In the genomic region with DNA sequence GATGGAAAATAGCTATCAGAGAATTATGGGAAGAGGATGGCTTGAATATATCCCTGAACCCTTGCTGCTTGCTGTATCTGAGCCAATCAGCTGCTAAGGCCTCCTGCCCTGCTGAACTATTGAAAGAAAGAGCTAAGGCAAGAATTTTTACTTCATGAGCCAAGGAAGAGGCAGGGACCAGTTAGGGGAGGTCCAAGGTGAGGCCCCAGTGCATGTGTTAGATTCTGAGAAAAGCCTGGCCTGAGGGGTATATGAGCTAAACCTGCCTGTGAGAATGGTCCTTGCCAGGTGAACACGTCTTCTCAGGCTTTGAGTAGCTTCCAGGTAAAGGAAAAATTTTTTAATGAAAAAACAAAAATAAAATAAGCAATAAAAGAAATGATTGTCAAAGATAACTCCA, we compare ENCODE assay signal across 15 cellular contexts.
DNase-seq lines count a peak whose midpoint lies in the region; ATAC-seq and TF ChIP-seq lines count a peak whose summit lies in the region.
"Had no signal": no experiment of that assay in that cellular context is flagged by ENCODE, and none has a peak within 500 bp of the region (broad histone marks: within the 10 kb centered on the region; RNA-seq: fewer than 3 reads in every experiment).

No MANE protein-coding gene starts in this region.

- H3K36me3 Mint-ChIP-seq in WTC11 = no peaks in the 10 kb centered on the region
- no peaks in the 10 kb centered on the region for H3K36me3 Mint-ChIP-seq in stimulated activated effector memory CD8-positive, alpha-beta T cell treated with anti-CD3 and anti-CD28 coated beads, Interleukin-12 subunit alpha, Interleukin-12 subunit beta, amount 100 ng/mL, for 72 hours
- H3K36me3 Mint-ChIP-seq in activated naive CD4-positive, alpha-beta T cell treated with anti-CD3 and anti-CD28 coated beads, Interleukin-2, amount 50 U/mL, for 72 hours = no peaks in the 10 kb centered on the region
- H3K36me3 Mint-ChIP-seq: CD14-positive monocyte; CD8-positive, alpha-beta memory T cell had no signal

- CTCF ChIA-PET in WTC11 (lab: Charles Lee) = interaction anchor here (1.4 kb wide), 1 partner anchor 37 kb away, joined by 5 read pairs; no protein-coding TSS in a partner anchor

- no peak overlapping the region for H3K4me3 Mint-ChIP-seq in WTC11
- no peak overlapping the region for H3K4me3 Mint-ChIP-seq in stimulated activated effector memory CD8-positive, alpha-beta T cell treated with anti-CD3 and anti-CD28 coated beads, Interleukin-12 subunit alpha, Interleukin-12 subunit beta, amount 100 ng/mL, for 72 hours
- H3K4me3 Mint-ChIP-seq: CD14-positive monocyte; CD8-positive, alpha-beta memory T cell had no signal

- peak overlapping the region; percentile 8; the same call in 1 of the 2 replicates for H3K27ac Mint-ChIP-seq in WTC11
- no peak overlapping the region for H3K27ac Mint-ChIP-seq in stimulated activated effector memory CD8-positive, alpha-beta T cell treated with anti-CD3 and anti-CD28 coated beads, Interleukin-12 subunit alpha, Interleukin-12 subunit beta, amount 100 ng/mL, for 72 hours
- H3K27ac Mint-ChIP-seq in activated naive CD4-positive, alpha-beta T cell treated with anti-CD3 and anti-CD28 coated beads, Interleukin-2, amount 50 U/mL, for 72 hours = no peak overlapping the region
- H3K27ac Mint-ChIP-seq: CD14-positive monocyte; CD8-positive, alpha-beta memory T cell had no signal

- DNase-seq in DMS53 (lab: John Stamatoyannopoulos, UW) (peak; percentile 32), DMS53 treated with DMSO at 0.1 percent for 48 hours (lab: John Stamatoyannopoulos, UW; ENCODE audit: unreplicated experiment) (no peak), WTC11 (ENCODE audit: low spot score) (no peak), islet precursor cell (peak; percentile 66)
- no peak for DNase-seq in stimulated activated effector memory CD8-positive, alpha-beta T cell treated with anti-CD3 and anti-CD28 coated beads, Interleukin-12 subunit alpha, Interleukin-12 subunit beta, amount 100 ng/mL, for 72 hours (ENCODE audit: low spot score in 2 of 2)
- no peak for DNase-seq in activated naive CD4-positive, alpha-beta T cell treated with anti-CD3 and anti-CD28 coated beads, Interleukin-2, amount 50 U/mL, for 72 hours (ENCODE audit: low spot score in 2 of 2)
- DNase-seq: BE2C; CD8-positive, alpha-beta memory T cell; H7; Kasumi-1; NCI-H1092 treated with DMSO at 0.1 percent for 48 hours; NCI-H187 treated with DMSO at 0.1 percent for 48 hours had no signal

- peak; percentile 78 for ATAC-seq in WTC11
- ATAC-seq in HG02970 (IDR thresholded peaks at IDR 0.05; ENCODE audit: low FRiP score, unreplicated experiment) = no peak
- ATAC-seq in stimulated activated effector memory CD8-positive, alpha-beta T cell treated with anti-CD3 and anti-CD28 coated beads, Interleukin-12 subunit alpha, Interleukin-12 subunit beta, amount 100 ng/mL, for 72 hours = no peak
- no peak for ATAC-seq in activated naive CD4-positive, alpha-beta T cell treated with anti-CD3 and anti-CD28 coated beads, Interleukin-2, amount 50 U/mL, for 72 hours
- ATAC-seq: HepG2 had no signal

- POLR2A ChIA-PET in WTC11 (lab: Charles Lee) = no interaction called here

- H3K9me3 Mint-ChIP-seq in WTC11 = no peaks in the 10 kb centered on the region
- H3K9me3 Mint-ChIP-seq in stimulated activated effector memory CD8-positive, alpha-beta T cell treated with anti-CD3 and anti-CD28 coated beads, Interleukin-12 subunit alpha, Interleukin-12 subunit beta, amount 100 ng/mL, for 72 hours = peaks cover 3% of the 10 kb centered on the region
- H3K9me3 Mint-ChIP-seq in activated naive CD4-positive, alpha-beta T cell treated with anti-CD3 and anti-CD28 coated beads, Interleukin-2, amount 50 U/mL, for 72 hours = peaks cover 4% of the 10 kb centered on the region in 2 donors
- H3K9me3 Mint-ChIP-seq: CD14-positive monocyte had no signal

- peaks cover 39% of the 10 kb centered on the region for H3K4me1 Mint-ChIP-seq in WTC11
- no peaks in the 10 kb centered on the region for H3K4me1 Mint-ChIP-seq in stimulated activated effector memory CD8-positive, alpha-beta T cell treated with anti-CD3 and anti-CD28 coated beads, Interleukin-12 subunit alpha, Interleukin-12 subunit beta, amount 100 ng/mL, for 72 hours
- H3K4me1 Mint-ChIP-seq: CD14-positive monocyte; CD8-positive, alpha-beta memory T cell had no signal

- no peak for TF ChIP-seq CTCF in WTC11 (IDR thresholded peaks at IDR 0.05)

- no peaks in the 10 kb centered on the region for H3K27me3 Mint-ChIP-seq in WTC11 (ENCODE audit: low read depth)
- H3K27me3 Mint-ChIP-seq: CD8-positive, alpha-beta memory T cell had no signal

TF ChIP-seq in WTC11, 78 proteins besides CTCF, POLR2A, EP300 and RAD21 (continues in another document):
- TF ChIP-seq, protein P1, sequence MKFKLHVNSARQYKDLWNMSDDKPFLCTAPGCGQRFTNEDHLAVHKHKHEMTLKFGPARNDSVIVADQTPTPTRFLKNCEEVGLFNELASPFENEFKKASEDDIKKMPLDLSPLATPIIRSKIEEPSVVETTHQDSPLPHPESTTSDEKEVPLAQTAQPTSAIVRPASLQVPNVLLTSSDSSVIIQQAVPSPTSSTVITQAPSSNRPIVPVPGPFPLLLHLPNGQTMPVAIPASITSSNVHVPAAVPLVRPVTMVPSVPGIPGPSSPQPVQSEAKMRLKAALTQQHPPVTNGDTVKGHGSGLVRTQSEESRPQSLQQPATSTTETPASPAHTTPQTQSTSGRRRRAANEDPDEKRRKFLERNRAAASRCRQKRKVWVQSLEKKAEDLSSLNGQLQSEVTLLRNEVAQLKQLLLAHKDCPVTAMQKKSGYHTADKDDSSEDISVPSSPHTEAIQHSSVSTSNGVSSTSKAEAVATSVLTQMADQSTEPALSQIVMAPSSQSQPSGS (CRISPR knock-in tag; IDR thresholded peaks at IDR 0.05; ENCODE audit: borderline replicate concordance, low read depth) = no peak
- no peak for TF ChIP-seq SMAD3 (CRISPR knock-in tag; IDR thresholded peaks at IDR 0.05; ENCODE audit: borderline replicate concordance)
- TF ChIP-seq, protein P2, sequence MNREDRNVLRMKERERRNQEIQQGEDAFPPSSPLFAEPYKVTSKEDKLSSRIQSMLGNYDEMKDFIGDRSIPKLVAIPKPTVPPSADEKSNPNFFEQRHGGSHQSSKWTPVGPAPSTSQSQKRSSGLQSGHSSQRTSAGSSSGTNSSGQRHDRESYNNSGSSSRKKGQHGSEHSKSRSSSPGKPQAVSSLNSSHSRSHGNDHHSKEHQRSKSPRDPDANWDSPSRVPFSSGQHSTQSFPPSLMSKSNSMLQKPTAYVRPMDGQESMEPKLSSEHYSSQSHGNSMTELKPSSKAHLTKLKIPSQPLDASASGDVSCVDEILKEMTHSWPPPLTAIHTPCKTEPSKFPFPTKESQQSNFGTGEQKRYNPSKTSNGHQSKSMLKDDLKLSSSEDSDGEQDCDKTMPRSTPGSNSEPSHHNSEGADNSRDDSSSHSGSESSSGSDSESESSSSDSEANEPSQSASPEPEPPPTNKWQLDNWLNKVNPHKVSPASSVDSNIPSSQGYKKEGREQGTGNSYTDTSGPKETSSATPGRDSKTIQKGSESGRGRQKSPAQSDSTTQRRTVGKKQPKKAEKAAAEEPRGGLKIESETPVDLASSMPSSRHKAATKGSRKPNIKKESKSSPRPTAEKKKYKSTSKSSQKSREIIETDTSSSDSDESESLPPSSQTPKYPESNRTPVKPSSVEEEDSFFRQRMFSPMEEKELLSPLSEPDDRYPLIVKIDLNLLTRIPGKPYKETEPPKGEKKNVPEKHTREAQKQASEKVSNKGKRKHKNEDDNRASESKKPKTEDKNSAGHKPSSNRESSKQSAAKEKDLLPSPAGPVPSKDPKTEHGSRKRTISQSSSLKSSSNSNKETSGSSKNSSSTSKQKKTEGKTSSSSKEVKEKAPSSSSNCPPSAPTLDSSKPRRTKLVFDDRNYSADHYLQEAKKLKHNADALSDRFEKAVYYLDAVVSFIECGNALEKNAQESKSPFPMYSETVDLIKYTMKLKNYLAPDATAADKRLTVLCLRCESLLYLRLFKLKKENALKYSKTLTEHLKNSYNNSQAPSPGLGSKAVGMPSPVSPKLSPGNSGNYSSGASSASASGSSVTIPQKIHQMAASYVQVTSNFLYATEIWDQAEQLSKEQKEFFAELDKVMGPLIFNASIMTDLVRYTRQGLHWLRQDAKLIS (CRISPR knock-in tag; IDR thresholded peaks at IDR 0.05; ENCODE audit: borderline replicate concordance) = no peak
- no peak for TF ChIP-seq ATF1 (CRISPR knock-in tag; IDR thresholded peaks at IDR 0.05)
- TF ChIP-seq, protein P3, sequence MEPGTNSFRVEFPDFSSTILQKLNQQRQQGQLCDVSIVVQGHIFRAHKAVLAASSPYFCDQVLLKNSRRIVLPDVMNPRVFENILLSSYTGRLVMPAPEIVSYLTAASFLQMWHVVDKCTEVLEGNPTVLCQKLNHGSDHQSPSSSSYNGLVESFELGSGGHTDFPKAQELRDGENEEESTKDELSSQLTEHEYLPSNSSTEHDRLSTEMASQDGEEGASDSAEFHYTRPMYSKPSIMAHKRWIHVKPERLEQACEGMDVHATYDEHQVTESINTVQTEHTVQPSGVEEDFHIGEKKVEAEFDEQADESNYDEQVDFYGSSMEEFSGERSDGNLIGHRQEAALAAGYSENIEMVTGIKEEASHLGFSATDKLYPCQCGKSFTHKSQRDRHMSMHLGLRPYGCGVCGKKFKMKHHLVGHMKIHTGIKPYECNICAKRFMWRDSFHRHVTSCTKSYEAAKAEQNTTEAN (CRISPR knock-in tag; IDR thresholded peaks at IDR 0.05) = no peak
- TF ChIP-seq ESRRA (CRISPR knock-in tag; IDR thresholded peaks at IDR 0.05; ENCODE audit: borderline replicate concordance) = no peak
- TF ChIP-seq, protein P4, sequence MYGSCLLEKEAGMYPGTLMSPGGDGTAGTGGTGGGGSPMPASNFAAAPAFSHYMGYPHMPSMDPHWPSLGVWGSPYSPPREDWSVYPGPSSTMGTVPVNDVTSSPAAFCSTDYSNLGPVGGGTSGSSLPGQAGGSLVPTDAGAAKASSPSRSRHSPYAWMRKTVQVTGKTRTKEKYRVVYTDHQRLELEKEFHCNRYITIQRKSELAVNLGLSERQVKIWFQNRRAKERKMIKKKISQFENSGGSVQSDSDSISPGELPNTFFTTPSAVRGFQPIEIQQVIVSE (CRISPR knock-in tag; IDR thresholded peaks at IDR 0.05; ENCODE audit: borderline replicate concordance) = no peak
- no peak for TF ChIP-seq ZBTB21 (CRISPR knock-in tag; IDR thresholded peaks at IDR 0.05; ENCODE audit: borderline replicate concordance)

Comparison
In these comparisons a context has a peak if more than half of its experiments do, and no peak if none do; other contexts are left out.
1. DNase-seq: peak in DMS53 (single experiment) and islet precursor cell (single experiment); none in DMS53 treated with DMSO at 0.1 percent for 48 hours (single experiment), WTC11 (single experiment), stimulated activated effector memory CD8-positive, alpha-beta T cell treated with anti-CD3 and anti-CD28 coated beads, Interleukin-12 subunit alpha, Interleukin-12 subunit beta, amount 100 ng/mL, for 72 hours (0 of 2) and activated naive CD4-positive, alpha-beta T cell treated with anti-CD3 and anti-CD28 coated beads, Interleukin-2, amount 50 U/mL, for 72 hours (0 of 2).